In genomic region chr15:23606226-23606625, GRCh38 we compare ENCODE assay signal across 1 cellular context.
TF ChIP-seq lines count a peak whose summit lies in the region.

No MANE protein-coding gene starts in this region.

TF ChIP-seq in HepG2, 621 proteins besides CTCF, POLR2A, EP300 and RAD21:
- TF ChIP-seq TMF1 (CRISPR knock-in tag; IDR thresholded peaks at IDR 0.05; ENCODE audit: low read depth), result no peak
- no peak for TF ChIP-seq ELF3 (CRISPR knock-in tag; IDR thresholded peaks at IDR 0.05)
- TF ChIP-seq ZNF879 (CRISPR knock-in tag; IDR thresholded peaks at IDR 0.05), result no peak
- no peak for TF ChIP-seq SALL2 (CRISPR knock-in tag; IDR thresholded peaks at IDR 0.05)
- no peak for TF ChIP-seq POGK (CRISPR knock-in tag; conservative IDR thresholded peaks at IDR 0.05)
- TF ChIP-seq CEBPB (IDR thresholded peaks at IDR 0.05; ENCODE audit: borderline replicate concordance, low read depth, low read length), result no peak
- no peak for TF ChIP-seq ZNF724P (CRISPR knock-in tag; IDR thresholded peaks at IDR 0.05; ENCODE audit: borderline replicate concordance)
- no peak for TF ChIP-seq KDM4B (CRISPR knock-in tag; IDR thresholded peaks at IDR 0.05)
- TF ChIP-seq AGO1 (IDR thresholded peaks at IDR 0.05; ENCODE audit: low read depth, low read length, poor library complexity, severe bottlenecking), result no peak
- no peak for TF ChIP-seq ZBTB46 (CRISPR knock-in tag; IDR thresholded peaks at IDR 0.05; ENCODE audit: borderline replicate concordance)
- TF ChIP-seq FIP1L1 (IDR thresholded peaks at IDR 0.05; ENCODE audit: borderline replicate concordance, insufficient read depth, low read depth, low read length), result no peak
- TF ChIP-seq ZNF333 (CRISPR knock-in tag; IDR thresholded peaks at IDR 0.05; ENCODE audit: borderline replicate concordance), result no peak
- TF ChIP-seq TIGD3 (CRISPR knock-in tag; IDR thresholded peaks at IDR 0.05; ENCODE audit: borderline replicate concordance), result no peak
- no peak for TF ChIP-seq KLF16 (CRISPR knock-in tag; IDR thresholded peaks at IDR 0.05)
